10 cellular contexts compared by ENCODE assay signal in genomic region chr15:92812271-92812670, GRCh38.
DNase-seq lines count a peak whose midpoint lies in the region; ATAC-seq, FAIRE-seq and TF ChIP-seq lines count a peak whose summit lies in the region.
"Had no signal": no experiment of that assay in that cellular context is flagged by ENCODE, and none has a peak within 500 bp of the region (broad histone marks: within the 10 kb centered on the region; RNA-seq: fewer than 3 reads in every experiment).

No MANE protein-coding gene starts in this region.

- H3K9me3 Mint-ChIP-seq in T-helper 2 cell treated with Interferon-gamma antibody and Interleukin-4, amounts not matched to agents 5 μg/mL and 100 μg/mL, for 36 hours, result no peaks in the 10 kb centered on the region
- no peaks in the 10 kb centered on the region for H3K9me3 Mint-ChIP-seq in stimulated activated effector memory CD8-positive, alpha-beta T cell treated with anti-CD3 and anti-CD28 coated beads, Interleukin-12 subunit alpha, Interleukin-12 subunit beta, amount 100 ng/mL, for 72 hours
- H3K9me3 Mint-ChIP-seq: activated B cell treated with CpG ODN at 0.5 μM for 24 hours had no signal

- no peaks in the 10 kb centered on the region for H3K27me3 ChIP-seq in SU-DHL-6 (ENCODE audit: low read length)
- no peaks in the 10 kb centered on the region for H3K27me3 ChIP-seq in foreskin keratinocyte
- H3K27me3 ChIP-seq: uterus had no signal

- no peak overlapping the region for H3K4me3 ChIP-seq in SU-DHL-6 (ENCODE audit: insufficient read depth, low read length, poor library complexity, severe bottlenecking)
- H3K4me3 ChIP-seq: uterus had no signal

- no peaks in the 10 kb centered on the region for H3K36me3 ChIP-seq in SU-DHL-6 (ENCODE audit: low read length)
- H3K36me3 ChIP-seq: uterus had no signal

- H3K36me3 Mint-ChIP-seq in T-helper 2 cell treated with Interferon-gamma antibody and Interleukin-4, amounts not matched to agents 5 μg/mL and 100 μg/mL, for 36 hours (ENCODE audit: low read depth), result peaks cover 1% of the 10 kb centered on the region
- peaks cover 15% of the 10 kb centered on the region for H3K36me3 Mint-ChIP-seq in stimulated activated effector memory CD8-positive, alpha-beta T cell treated with anti-CD3 and anti-CD28 coated beads, Interleukin-12 subunit alpha, Interleukin-12 subunit beta, amount 100 ng/mL, for 72 hours

- peak overlapping the region; percentile 98 for H3K4me2 ChIP-seq in SU-DHL-6 (ENCODE audit: low read depth, low read length, poor library complexity, severe bottlenecking)

- H3F3A ChIP-seq in SU-DHL-6 (ENCODE audit: insufficient read depth), result peaks cover 38% of the 10 kb centered on the region

- peaks cover 14% of the 10 kb centered on the region for H3K4me1 ChIP-seq in foreskin keratinocyte
- H3K4me1 ChIP-seq: uterus had no signal

- H3K9me2 ChIP-seq in SU-DHL-6 (replicated peaks; ENCODE audit: insufficient read depth, low read length), result no peaks in the 10 kb centered on the region

- no peak for FAIRE-seq in H54 (lab: Jason Lieb, UNC)

- H3K9ac ChIP-seq in SU-DHL-6 (ENCODE audit: low read length), result no peak overlapping the region

- peak overlapping the region; percentile 91 for H3K4me3 Mint-ChIP-seq in T-helper 2 cell treated with Interferon-gamma antibody and Interleukin-4, amounts not matched to agents 5 μg/mL and 100 μg/mL, for 36 hours
- no peak overlapping the region for H3K4me3 Mint-ChIP-seq in stimulated activated effector memory CD8-positive, alpha-beta T cell treated with anti-CD3 and anti-CD28 coated beads, Interleukin-12 subunit alpha, Interleukin-12 subunit beta, amount 100 ng/mL, for 72 hours
- H3K4me3 Mint-ChIP-seq: activated B cell treated with CpG ODN at 0.5 μM for 24 hours had no signal

- no peaks in the 10 kb centered on the region for H3K9me3 ChIP-seq in SU-DHL-6 (ENCODE audit: insufficient read depth, low read length)
- H3K9me3 ChIP-seq: uterus had no signal

- H3K27me3 Mint-ChIP-seq in T-helper 2 cell treated with Interferon-gamma antibody and Interleukin-4, amounts not matched to agents 5 μg/mL and 100 μg/mL, for 36 hours (ENCODE audit: low read depth), result no peaks in the 10 kb centered on the region
- H3K27me3 Mint-ChIP-seq: activated B cell treated with CpG ODN at 0.5 μM for 24 hours had no signal

- H4K20me1 ChIP-seq in SU-DHL-6 (ENCODE audit: low read depth, low read length), result no peaks in the 10 kb centered on the region

- DNase-seq in T-helper 2 cell treated with Interferon-gamma antibody and Interleukin-4, amounts not matched to agents 5 μg/mL and 100 μg/mL, for 36 hours (ENCODE audit: low spot score), result no peak
- DNase-seq in T-helper 2 cell, result no peak
- no peak for DNase-seq in foreskin keratinocyte
- DNase-seq in stimulated activated effector memory CD8-positive, alpha-beta T cell treated with anti-CD3 and anti-CD28 coated beads, Interleukin-12 subunit alpha, Interleukin-12 subunit beta, amount 100 ng/mL, for 72 hours (ENCODE audit: low spot score in 2 of 2), result no peak
- no peak for DNase-seq in stimulated activated CD4-positive, alpha-beta T cell treated with anti-CD3 and anti-CD28 coated beads, Interleukin-2, amount 100 ng/mL, for 24 hours
- no peak for DNase-seq in H54 (ENCODE audit: insufficient read length, low spot score)
- DNase-seq: activated B cell treated with CpG ODN at 0.5 μM for 24 hours had no signal

- no peak for TF ChIP-seq POLR2A in H54 (IDR thresholded peaks at IDR 0.05; ENCODE audit: low read depth, low read length)

- TF ChIP-seq CTCF in SU-DHL-6 (IDR thresholded peaks at IDR 0.05; ENCODE audit: insufficient read depth, low read length, poor library complexity, severe bottlenecking), result no peak
- no peak for TF ChIP-seq CTCF in foreskin keratinocyte (conservative IDR thresholded peaks at IDR 0.05)

- no peak overlapping the region for H3K27ac Mint-ChIP-seq in T-helper 2 cell treated with Interferon-gamma antibody and Interleukin-4, amounts not matched to agents 5 μg/mL and 100 μg/mL, for 36 hours
- peak overlapping the region; percentile 26 for H3K27ac Mint-ChIP-seq in stimulated activated effector memory CD8-positive, alpha-beta T cell treated with anti-CD3 and anti-CD28 coated beads, Interleukin-12 subunit alpha, Interleukin-12 subunit beta, amount 100 ng/mL, for 72 hours

- H3K4me1 Mint-ChIP-seq in T-helper 2 cell treated with Interferon-gamma antibody and Interleukin-4, amounts not matched to agents 5 μg/mL and 100 μg/mL, for 36 hours (ENCODE audit: low read depth), result peaks cover 33% of the 10 kb centered on the region
- peaks cover 26% of the 10 kb centered on the region for H3K4me1 Mint-ChIP-seq in stimulated activated effector memory CD8-positive, alpha-beta T cell treated with anti-CD3 and anti-CD28 coated beads, Interleukin-12 subunit alpha, Interleukin-12 subunit beta, amount 100 ng/mL, for 72 hours

- no peaks in the 10 kb centered on the region; the same call in 1 of the 2 replicates for H3K79me2 ChIP-seq in SU-DHL-6 (ENCODE audit: insufficient read depth, low read length)

- H3K27ac ChIP-seq in SU-DHL-6 (ENCODE audit: low read depth, low read length) (peak overlapping the region; percentile 98; the same call in 1 of the 2 replicates), foreskin keratinocyte (peak overlapping the region; percentile 93)

- ATAC-seq in foreskin keratinocyte (no peak), HG03342 (IDR thresholded peaks at IDR 0.05; ENCODE audit: unreplicated experiment) (no peak)
- no peak for ATAC-seq in stimulated activated effector memory CD8-positive, alpha-beta T cell treated with anti-CD3 and anti-CD28 coated beads, Interleukin-12 subunit alpha, Interleukin-12 subunit beta, amount 100 ng/mL, for 72 hours

- no peak overlapping the region for H2AFZ ChIP-seq in SU-DHL-6 (ENCODE audit: low read depth, low read length, severe bottlenecking)
